In genomic region chr7:34136698-34137097, GRCh38 we compare ENCODE assay signal across 1 cellular context.
TF ChIP-seq lines count a peak whose summit lies in the region.

No MANE protein-coding gene starts in this region.

TF ChIP-seq in H1, 55 proteins besides CTCF, POLR2A, EP300 and RAD21 (continued from another document):
- TF ChIP-seq, protein P1, sequence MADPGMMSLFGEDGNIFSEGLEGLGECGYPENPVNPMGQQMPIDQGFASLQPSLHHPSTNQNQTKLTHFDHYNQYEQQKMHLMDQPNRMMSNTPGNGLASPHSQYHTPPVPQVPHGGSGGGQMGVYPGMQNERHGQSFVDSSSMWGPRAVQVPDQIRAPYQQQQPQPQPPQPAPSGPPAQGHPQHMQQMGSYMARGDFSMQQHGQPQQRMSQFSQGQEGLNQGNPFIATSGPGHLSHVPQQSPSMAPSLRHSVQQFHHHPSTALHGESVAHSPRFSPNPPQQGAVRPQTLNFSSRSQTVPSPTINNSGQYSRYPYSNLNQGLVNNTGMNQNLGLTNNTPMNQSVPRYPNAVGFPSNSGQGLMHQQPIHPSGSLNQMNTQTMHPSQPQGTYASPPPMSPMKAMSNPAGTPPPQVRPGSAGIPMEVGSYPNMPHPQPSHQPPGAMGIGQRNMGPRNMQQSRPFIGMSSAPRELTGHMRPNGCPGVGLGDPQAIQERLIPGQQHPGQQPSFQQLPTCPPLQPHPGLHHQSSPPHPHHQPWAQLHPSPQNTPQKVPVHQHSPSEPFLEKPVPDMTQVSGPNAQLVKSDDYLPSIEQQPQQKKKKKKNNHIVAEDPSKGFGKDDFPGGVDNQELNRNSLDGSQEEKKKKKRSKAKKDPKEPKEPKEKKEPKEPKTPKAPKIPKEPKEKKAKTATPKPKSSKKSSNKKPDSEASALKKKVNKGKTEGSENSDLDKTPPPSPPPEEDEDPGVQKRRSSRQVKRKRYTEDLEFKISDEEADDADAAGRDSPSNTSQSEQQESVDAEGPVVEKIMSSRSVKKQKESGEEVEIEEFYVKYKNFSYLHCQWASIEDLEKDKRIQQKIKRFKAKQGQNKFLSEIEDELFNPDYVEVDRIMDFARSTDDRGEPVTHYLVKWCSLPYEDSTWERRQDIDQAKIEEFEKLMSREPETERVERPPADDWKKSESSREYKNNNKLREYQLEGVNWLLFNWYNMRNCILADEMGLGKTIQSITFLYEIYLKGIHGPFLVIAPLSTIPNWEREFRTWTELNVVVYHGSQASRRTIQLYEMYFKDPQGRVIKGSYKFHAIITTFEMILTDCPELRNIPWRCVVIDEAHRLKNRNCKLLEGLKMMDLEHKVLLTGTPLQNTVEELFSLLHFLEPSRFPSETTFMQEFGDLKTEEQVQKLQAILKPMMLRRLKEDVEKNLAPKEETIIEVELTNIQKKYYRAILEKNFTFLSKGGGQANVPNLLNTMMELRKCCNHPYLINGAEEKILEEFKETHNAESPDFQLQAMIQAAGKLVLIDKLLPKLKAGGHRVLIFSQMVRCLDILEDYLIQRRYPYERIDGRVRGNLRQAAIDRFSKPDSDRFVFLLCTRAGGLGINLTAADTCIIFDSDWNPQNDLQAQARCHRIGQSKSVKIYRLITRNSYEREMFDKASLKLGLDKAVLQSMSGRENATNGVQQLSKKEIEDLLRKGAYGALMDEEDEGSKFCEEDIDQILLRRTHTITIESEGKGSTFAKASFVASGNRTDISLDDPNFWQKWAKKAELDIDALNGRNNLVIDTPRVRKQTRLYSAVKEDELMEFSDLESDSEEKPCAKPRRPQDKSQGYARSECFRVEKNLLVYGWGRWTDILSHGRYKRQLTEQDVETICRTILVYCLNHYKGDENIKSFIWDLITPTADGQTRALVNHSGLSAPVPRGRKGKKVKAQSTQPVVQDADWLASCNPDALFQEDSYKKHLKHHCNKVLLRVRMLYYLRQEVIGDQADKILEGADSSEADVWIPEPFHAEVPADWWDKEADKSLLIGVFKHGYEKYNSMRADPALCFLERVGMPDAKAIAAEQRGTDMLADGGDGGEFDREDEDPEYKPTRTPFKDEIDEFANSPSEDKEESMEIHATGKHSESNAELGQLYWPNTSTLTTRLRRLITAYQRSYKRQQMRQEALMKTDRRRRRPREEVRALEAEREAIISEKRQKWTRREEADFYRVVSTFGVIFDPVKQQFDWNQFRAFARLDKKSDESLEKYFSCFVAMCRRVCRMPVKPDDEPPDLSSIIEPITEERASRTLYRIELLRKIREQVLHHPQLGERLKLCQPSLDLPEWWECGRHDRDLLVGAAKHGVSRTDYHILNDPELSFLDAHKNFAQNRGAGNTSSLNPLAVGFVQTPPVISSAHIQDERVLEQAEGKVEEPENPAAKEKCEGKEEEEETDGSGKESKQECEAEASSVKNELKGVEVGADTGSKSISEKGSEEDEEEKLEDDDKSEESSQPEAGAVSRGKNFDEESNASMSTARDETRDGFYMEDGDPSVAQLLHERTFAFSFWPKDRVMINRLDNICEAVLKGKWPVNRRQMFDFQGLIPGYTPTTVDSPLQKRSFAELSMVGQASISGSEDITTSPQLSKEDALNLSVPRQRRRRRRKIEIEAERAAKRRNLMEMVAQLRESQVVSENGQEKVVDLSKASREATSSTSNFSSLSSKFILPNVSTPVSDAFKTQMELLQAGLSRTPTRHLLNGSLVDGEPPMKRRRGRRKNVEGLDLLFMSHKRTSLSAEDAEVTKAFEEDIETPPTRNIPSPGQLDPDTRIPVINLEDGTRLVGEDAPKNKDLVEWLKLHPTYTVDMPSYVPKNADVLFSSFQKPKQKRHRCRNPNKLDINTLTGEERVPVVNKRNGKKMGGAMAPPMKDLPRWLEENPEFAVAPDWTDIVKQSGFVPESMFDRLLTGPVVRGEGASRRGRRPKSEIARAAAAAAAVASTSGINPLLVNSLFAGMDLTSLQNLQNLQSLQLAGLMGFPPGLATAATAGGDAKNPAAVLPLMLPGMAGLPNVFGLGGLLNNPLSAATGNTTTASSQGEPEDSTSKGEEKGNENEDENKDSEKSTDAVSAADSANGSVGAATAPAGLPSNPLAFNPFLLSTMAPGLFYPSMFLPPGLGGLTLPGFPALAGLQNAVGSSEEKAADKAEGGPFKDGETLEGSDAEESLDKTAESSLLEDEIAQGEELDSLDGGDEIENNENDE (IDR thresholded peaks at IDR 0.05; ENCODE audit: insufficient replicate concordance, low read length), result no peak
- TF ChIP-seq JUND (IDR thresholded peaks at IDR 0.05; ENCODE audit: low read length) (no peak), CHD2 (IDR thresholded peaks at IDR 0.05; ENCODE audit: low read length) (no peak), GABPA (IDR thresholded peaks at IDR 0.05; ENCODE audit: borderline replicate concordance, insufficient read depth, low read length) (no peak), SIN3A (conservative IDR thresholded peaks at IDR 0.05 in 1 of 2, IDR thresholded peaks at IDR 0.05 in 1 of 2; ENCODE audit: low read depth in 1 of 2, low read length in 2 of 2) (no peak), USF2 (IDR thresholded peaks at IDR 0.05; ENCODE audit: low read length) (no peak), TAF7 (optimal IDR thresholded peaks at IDR 0.05; ENCODE audit: borderline replicate concordance, low read depth, low read length) (no peak), ASH2L (IDR thresholded peaks at IDR 0.05; ENCODE audit: low read length) (no peak), ZNF274 (IDR thresholded peaks at IDR 0.05; ENCODE audit: borderline replicate concordance, extremely low read depth, low read length) (no peak), SP4 (IDR thresholded peaks at IDR 0.05; ENCODE audit: low read length) (no peak), MAX (IDR thresholded peaks at IDR 0.05) (no peak), PHF8 (conservative IDR thresholded peaks at IDR 0.05; ENCODE audit: low read depth, low read length) (no peak), CREB1 (IDR thresholded peaks at IDR 0.05) (no peak), FOSL1 (IDR thresholded peaks at IDR 0.05; ENCODE audit: insufficient read depth, low read depth, low read length) (no peak)
